In genomic region chr5:159206818-159207217, GRCh38 we compare ENCODE assay signal across 9 cellular contexts. TPM values are rescaled to one million over a fixed set of nuclear protein-coding genes. Genes with fewer than 3 reads are reported as not detected.
DNase-seq lines count a peak whose midpoint lies in the region; ATAC-seq and TF ChIP-seq lines count a peak whose summit lies in the region.
"Had no signal": no experiment of that assay in that cellular context is flagged by ENCODE, and none has a peak within 500 bp of the region (broad histone marks: within the 10 kb centered on the region; RNA-seq: fewer than 3 reads in every experiment).

No MANE protein-coding gene starts in this region.

- H3K4me3 ChIP-seq in right lobe of liver = peak overlapping the region in 1 of 3 donors; percentile 78
- peak overlapping the region in 2 of 4 donors; percentile 95 to 97 for H3K4me3 ChIP-seq in tibial nerve

- no peak for TF ChIP-seq CTCF in right lobe of liver (IDR thresholded peaks at IDR 0.05)
- no peak for TF ChIP-seq CTCF in tibial nerve (IDR thresholded peaks at IDR 0.05)

- no peaks in the 10 kb centered on the region for H3K27me3 Mint-ChIP-seq in activated naive CD4-positive, alpha-beta T cell treated with anti-CD3 and anti-CD28 coated beads, Interleukin-2, amount 10 ng/mL, durations not matched to agents 7 days and 5 days

- peak overlapping the region; percentile 99 for H3K27ac Mint-ChIP-seq in activated naive CD4-positive, alpha-beta T cell treated with anti-CD3 and anti-CD28 coated beads, Interleukin-2, amount 10 ng/mL, durations not matched to agents 7 days and 5 days

- CTCF ChIA-PET in activated naive CD4-positive, alpha-beta T cell treated with anti-CD3 and anti-CD28 coated beads, Interleukin-2, amount 10 ng/mL, durations not matched to agents 7 days and 5 days (lab: Charles Lee) = interaction anchor here (1.0 to 3.0 kb wide), 3 partner anchors 8 to 50 kb away, joined by 4 to 14 read pairs (median 5); no protein-coding TSS in a partner anchor

- TF ChIP-seq EP300 in tibial nerve (IDR thresholded peaks at IDR 0.05) = no peak

- ATAC-seq in right lobe of liver (no peak), HG02884 (IDR thresholded peaks at IDR 0.05; ENCODE audit: unreplicated experiment) (no peak)

- H3K9me3 Mint-ChIP-seq in activated naive CD4-positive, alpha-beta T cell treated with anti-CD3 and anti-CD28 coated beads, Interleukin-2, amount 10 ng/mL, durations not matched to agents 7 days and 5 days = no peaks in the 10 kb centered on the region

- TF ChIP-seq POLR2A in right lobe of liver (IDR thresholded peaks at IDR 0.05) (no peak), tibial nerve (IDR thresholded peaks at IDR 0.05) (no peak)

- DNase-seq in activated naive CD4-positive, alpha-beta T cell treated with anti-CD3 and anti-CD28 coated beads, Interleukin-2, amount 10 ng/mL, durations not matched to agents 7 days and 5 days = no peak
- no peak for DNase-seq in activated naive CD4-positive, alpha-beta T cell (lab: John Stamatoyannopoulos, UW)
- DNase-seq in right lobe of liver (no peak), tibial nerve (ENCODE audit: low spot score in 2 of 2) (no peak), NCI-H345 (lab: John Stamatoyannopoulos, UW) (no peak), NCI-H1105 treated with DMSO at 0.1 percent for 48 hours (lab: John Stamatoyannopoulos, UW) (no peak)
- DNase-seq: DMS53 had no signal

- H3K27me3 ChIP-seq in right lobe of liver (no peaks in the 10 kb centered on the region), tibial nerve (no peaks in the 10 kb centered on the region)

- H3K9me3 ChIP-seq in right lobe of liver (no peaks in the 10 kb centered on the region), tibial nerve (no peaks in the 10 kb centered on the region)

- intact Hi-C loops in right lobe of liver (cut with DNase I) = no loop called here

- no peaks in the 10 kb centered on the region for H3K36me3 ChIP-seq in right lobe of liver
- H3K36me3 ChIP-seq in tibial nerve = no peaks in the 10 kb centered on the region

- WGBS in right lobe of liver (ENCODE audit: insufficient coverage, low coverage, low lambda C conversion rate, missing lambda C conversion rate) = 37% methylated on average over 2 of the region's 2 CpGs
- WGBS in tibial nerve, 2 donors = 20 to 27% methylated on average over 2 of the region's 2 CpGs

- peaks cover 41% of the 10 kb centered on the region for H3K36me3 Mint-ChIP-seq in activated naive CD4-positive, alpha-beta T cell treated with anti-CD3 and anti-CD28 coated beads, Interleukin-2, amount 10 ng/mL, durations not matched to agents 7 days and 5 days

- H3K4me3 Mint-ChIP-seq in activated naive CD4-positive, alpha-beta T cell treated with anti-CD3 and anti-CD28 coated beads, Interleukin-2, amount 10 ng/mL, durations not matched to agents 7 days and 5 days = peak overlapping the region; percentile 96

- H3K27ac ChIP-seq in angular gyrus (ENCODE audit: low read depth, low read length) (peak overlapping the region; percentile 91), right lobe of liver (peak overlapping the region in 2 of 3 donors; percentile 89 to 94), tibial nerve (peak overlapping the region; percentile 68 to 96 (median 90))

- peaks cover 66% of the 10 kb centered on the region for H3K4me1 Mint-ChIP-seq in activated naive CD4-positive, alpha-beta T cell treated with anti-CD3 and anti-CD28 coated beads, Interleukin-2, amount 10 ng/mL, durations not matched to agents 7 days and 5 days

- H3K4me1 ChIP-seq in right lobe of liver = peaks cover 0 to 11% (median 2%) of the 10 kb centered on the region in 4 donors
- peaks cover 0 to 61% (median 36%) of the 10 kb centered on the region in 4 donors for H3K4me1 ChIP-seq in tibial nerve

RNA-seq across cellular contexts. Expression of gene RNF145, which starts 2.5 kb away (rescaled TPM):
- 10 to 100 TPM in 5 of 6 experiments, 1 to 10 TPM in 1; 7.2 to 20.9 (median 10.6) TPM for total RNA-seq in right lobe of liver
- total RNA-seq in tibial nerve = 10 to 100 TPM; 40.2 to 65.1 (median 50.4) TPM

RNA-seq across cellular contexts. Expression of gene UBLCP1, which starts 56.3 kb away (rescaled TPM):
- total RNA-seq in right lobe of liver = 10 to 100 TPM in 1 of 6 experiments, 1 to 10 TPM in 5; 5.5 to 13.8 (median 8.1) TPM
- 10 to 100 TPM; 12.4 to 30.1 (median 21.4) TPM for total RNA-seq in tibial nerve
